ENCODE assay signal across 1 cellular context in genomic region chr5:15483348-15484090, GRCh38.
TF ChIP-seq lines count a peak whose summit lies in the region.

No MANE protein-coding gene starts in this region.

TF ChIP-seq in IMR-90, 13 proteins besides CTCF, POLR2A, EP300 and RAD21 (continued from another document):
- TF ChIP-seq RFX5 (IDR thresholded peaks at IDR 0.05; ENCODE audit: low read depth, low read length) (no peak), ELK1 (IDR thresholded peaks at IDR 0.05; ENCODE audit: borderline replicate concordance, low read depth, low read length) (no peak), RCOR1 (IDR thresholded peaks at IDR 0.05; ENCODE audit: insufficient replicate concordance, low read length) (no peak)
